32 cellular contexts compared by ENCODE assay signal in genomic region chrX:10246846-10247245, GRCh38.
"Had no signal": no experiment of that assay in that cellular context is flagged by ENCODE, and none has a peak within 500 bp of the region (broad histone marks: within the 10 kb centered on the region; RNA-seq: fewer than 3 reads in every experiment).

No MANE protein-coding gene starts in this region.

- H3K9me3 ChIP-seq: body of pancreas, esophagus muscularis mucosa, gastrocnemius medialis, heart left ventricle had no signal

- H3K27ac Mint-ChIP-seq: activated CD4-positive, alpha-beta memory T cell treated with anti-CD3 and anti-CD28 coated beads for 36 hours; activated CD4-positive, alpha-beta T cell treated with anti-CD3 and anti-CD28 coated beads for 36 hours; activated CD4-positive, alpha-beta T cell treated with anti-CD3 and anti-CD28 coated beads, Interleukin-2, amount 10 ng/mL, durations not matched to agents 24 days and 14 days; activated CD8-positive, alpha-beta T cell treated with anti-CD3 and anti-CD28 coated beads, Interleukin-2, amount 10 ng/mL, durations not matched to agents 7 days and 5 days; activated naive CD8-positive, alpha-beta T cell; activated T-cell treated with anti-CD3 and anti-CD28 coated beads, Interleukin-2, amount 50 U/mL, for 24 hours; activated T-cell treated with anti-CD3 and anti-CD28 coated beads, Interleukin-2, amount 50 U/mL, for 72 hours; effector memory CD8-positive, alpha-beta T cell had no signal

- H3K4me3 ChIP-seq: body of pancreas, breast epithelium, cardiac muscle cell, esophagus muscularis mucosa, gastrocnemius medialis, heart left ventricle had no signal

- H3K36me3 ChIP-seq: breast epithelium, cardiac muscle cell, esophagus muscularis mucosa, gastrocnemius medialis, heart left ventricle had no signal

- H3K27me3 ChIP-seq: body of pancreas, cardiac muscle cell, esophagus muscularis mucosa, foreskin keratinocyte, gastrocnemius medialis had no signal

- H3K36me3 Mint-ChIP-seq: activated CD4-positive, alpha-beta memory T cell treated with anti-CD3 and anti-CD28 coated beads for 36 hours; activated naive CD8-positive, alpha-beta T cell had no signal

- H3K4me1 ChIP-seq: body of pancreas, breast epithelium, esophagus muscularis mucosa, foreskin keratinocyte, gastrocnemius medialis had no signal

- H3K27ac ChIP-seq: body of pancreas, breast epithelium, cardiac muscle cell, esophagus muscularis mucosa, foreskin keratinocyte, gastrocnemius medialis, heart left ventricle had no signal

- H3K4me3 Mint-ChIP-seq: activated CD4-positive, alpha-beta memory T cell treated with anti-CD3 and anti-CD28 coated beads for 36 hours; activated CD4-positive, alpha-beta T cell treated with anti-CD3 and anti-CD28 coated beads for 36 hours; activated CD4-positive, alpha-beta T cell treated with anti-CD3 and anti-CD28 coated beads, Interleukin-2, amount 10 ng/mL, durations not matched to agents 24 days and 14 days; activated CD8-positive, alpha-beta T cell treated with anti-CD3 and anti-CD28 coated beads, Interleukin-2, amount 10 ng/mL, durations not matched to agents 7 days and 5 days; activated naive CD8-positive, alpha-beta T cell; activated T-cell treated with anti-CD3 and anti-CD28 coated beads, Interleukin-2, amount 50 U/mL, for 24 hours; activated T-cell treated with anti-CD3 and anti-CD28 coated beads, Interleukin-2, amount 50 U/mL, for 72 hours; effector memory CD8-positive, alpha-beta T cell had no signal

- H3K4me1 Mint-ChIP-seq: activated CD4-positive, alpha-beta T cell treated with anti-CD3 and anti-CD28 coated beads for 36 hours; activated CD4-positive, alpha-beta T cell treated with anti-CD3 and anti-CD28 coated beads, Interleukin-2, amount 10 ng/mL, durations not matched to agents 24 days and 14 days had no signal

- H3K27me3 Mint-ChIP-seq: activated CD4-positive, alpha-beta memory T cell treated with anti-CD3 and anti-CD28 coated beads for 36 hours; activated CD4-positive, alpha-beta T cell treated with anti-CD3 and anti-CD28 coated beads for 36 hours; activated CD4-positive, alpha-beta T cell treated with anti-CD3 and anti-CD28 coated beads, Interleukin-2, amount 10 ng/mL, durations not matched to agents 24 days and 14 days; activated naive CD8-positive, alpha-beta T cell; effector memory CD8-positive, alpha-beta T cell had no signal

- DNase-seq: activated CD4-positive, alpha-beta memory T cell treated with anti-CD3 and anti-CD28 coated beads for 36 hours; activated CD4-positive, alpha-beta T cell treated with anti-CD3 and anti-CD28 coated beads for 36 hours; activated CD4-positive, alpha-beta T cell treated with anti-CD3 and anti-CD28 coated beads, Interleukin-2, amount 10 ng/mL, durations not matched to agents 24 days and 14 days; activated CD4-positive, CD25-positive, alpha-beta regulatory T cell; activated CD4-positive, CD25-positive, alpha-beta regulatory T cell treated with anti-CD3 and anti-CD28 coated beads, Interleukin-2, amount 50 U/mL, for 72 hours; activated CD8-positive, alpha-beta memory T cell treated with anti-CD3 and anti-CD28 coated beads, Interleukin-2, amount 50 U/mL, for 48 hours; activated CD8-positive, alpha-beta T cell treated with anti-CD3 and anti-CD28 coated beads, Interleukin-2, amount 10 ng/mL, durations not matched to agents 7 days and 5 days; activated effector memory CD4-positive, alpha-beta T cell treated with Interleukin-2 at 50 U/mL for 16 hours; activated gamma-delta T cell treated with Interleukin-2 at 50 U/mL for 16 hours; activated naive CD4-positive, alpha-beta T cell treated with anti-CD3 and anti-CD28 coated beads, Interleukin-2, amount 50 U/mL, for 16 hours; activated naive CD4-positive, alpha-beta T cell treated with Interleukin-2 at 50 U/mL for 16 hours; activated T-cell treated with anti-CD3 and anti-CD28 coated beads for 4 hours; activated T-cell treated with anti-CD3 and anti-CD28 coated beads, Interleukin-2, amount 50 U/mL, for 24 hours; activated T-cell treated with anti-CD3 and anti-CD28 coated beads, Interleukin-2, amount 50 U/mL, for 72 hours; amniotic stem cell; anterior cingulate cortex; body of pancreas; central memory CD4-positive, alpha-beta T cell; cortex of kidney; dermis blood vessel endothelial cell; effector CD4-positive, alpha-beta T cell; effector memory CD8-positive, alpha-beta T cell; erythroblast; foreskin keratinocyte; gastrocnemius medialis; glutamatergic neuron; heart left ventricle; T-helper 2 cell had no signal

- H3K9me3 Mint-ChIP-seq: activated CD4-positive, alpha-beta memory T cell treated with anti-CD3 and anti-CD28 coated beads for 36 hours; activated CD4-positive, alpha-beta T cell treated with anti-CD3 and anti-CD28 coated beads, Interleukin-2, amount 10 ng/mL, durations not matched to agents 24 days and 14 days; effector memory CD8-positive, alpha-beta T cell had no signal
